ENCODE assay signal across 8 cellular contexts in genomic region chr12:117236456-117237001, GRCh38. TPM values are rescaled to one million over a fixed set of nuclear protein-coding genes. Genes with fewer than 3 reads are reported as not detected.
A peak's percentile ranks its signal among the peaks of the same experiment; 100 is the strongest.
DNase-seq lines count a peak whose midpoint lies in the region; ATAC-seq and TF ChIP-seq lines count a peak whose summit lies in the region.

No MANE protein-coding gene starts in this region.

- WGBS in stomach, 5 donors, result 8 to 13% (median 10%) methylated on average over 12 to 13 of the region's 13 CpGs

- H3K4me3 ChIP-seq in OCI-LY1 (ENCODE audit: low read depth, low read length, poor library complexity, severe bottlenecking), result no peak overlapping the region
- H3K4me3 ChIP-seq in neural progenitor cell, result no peak overlapping the region
- no peak overlapping the region for H3K4me3 ChIP-seq in stomach

- no peak for TF ChIP-seq POLR2A in stomach (IDR thresholded peaks at IDR 0.05)

- H3F3A ChIP-seq in OCI-LY1 (ENCODE audit: insufficient read depth, low read length) (no peaks in the 10 kb centered on the region), neural progenitor cell (ENCODE audit: low read depth) (no peaks in the 10 kb centered on the region)

- no peak for TF ChIP-seq EP300 in stomach (IDR thresholded peaks at IDR 0.05)

- DNase-seq in Caki2 (ENCODE audit: low read depth) (peak; percentile 41), HuH-7 (ENCODE audit: low spot score) (peak; percentile 42), fibroblast of the conjunctiva (ENCODE audit: low read depth) (peak; percentile 24), neural progenitor cell (ENCODE audit: low spot score) (peak; percentile 93), stomach (peak; percentile 85)
- DNase-seq in activated T-cell treated with anti-CD3 and anti-CD28 coated beads, Interleukin-2, amount 50 U/mL, for 4 hours, result peak; percentile 73

- H3K4me1 Mint-ChIP-seq in activated T-cell treated with anti-CD3 and anti-CD28 coated beads, Interleukin-2, amount 50 U/mL, for 4 hours (ENCODE audit: low read depth), result no peaks in the 10 kb centered on the region
- H3K4me1 Mint-ChIP-seq in neural progenitor cell, result peaks cover 5% of the 10 kb centered on the region

- H3K9me3 ChIP-seq in OCI-LY1 (ENCODE audit: low read length) (no peaks in the 10 kb centered on the region), neural progenitor cell (ENCODE audit: low read depth) (no peaks in the 10 kb centered on the region), stomach (no peaks in the 10 kb centered on the region)

- no peaks in the 10 kb centered on the region for H3K9me3 Mint-ChIP-seq in activated T-cell treated with anti-CD3 and anti-CD28 coated beads, Interleukin-2, amount 50 U/mL, for 4 hours
- peaks cover 2% of the 10 kb centered on the region for H3K9me3 Mint-ChIP-seq in neural progenitor cell

- H3K9ac ChIP-seq in OCI-LY1 (ENCODE audit: low read length) (no peak overlapping the region), neural progenitor cell (no peak overlapping the region)

- no peak overlapping the region for H3K27ac Mint-ChIP-seq in neural progenitor cell

- no peak overlapping the region for H3K27ac ChIP-seq in OCI-LY1 (ENCODE audit: low read depth, low read length, poor library complexity, severe bottlenecking)
- no peak overlapping the region for H3K27ac ChIP-seq in neural progenitor cell
- H3K27ac ChIP-seq in stomach, result no peak overlapping the region

- H3K9me2 ChIP-seq in OCI-LY1 (ENCODE audit: low read depth, low read length), result no peaks in the 10 kb centered on the region

- H3K36me3 ChIP-seq in OCI-LY1 (ENCODE audit: insufficient read depth, low read length) (no peaks in the 10 kb centered on the region), neural progenitor cell (no peaks in the 10 kb centered on the region), stomach (no peaks in the 10 kb centered on the region)

- H4K20me1 ChIP-seq in OCI-LY1 (ENCODE audit: insufficient read depth, low read length) (no peaks in the 10 kb centered on the region), neural progenitor cell (ENCODE audit: low read depth) (no peaks in the 10 kb centered on the region)

- no peak overlapping the region for H3K4me2 ChIP-seq in OCI-LY1 (ENCODE audit: low read length)
- peak overlapping the region; percentile 51 for H3K4me2 ChIP-seq in neural progenitor cell

- H3K27me3 ChIP-seq in OCI-LY1 (ENCODE audit: insufficient read depth, low read length) (0 out of 2 replicates have a peak, but pooled peaks cover 5% of the 10 kb centered on the region), neural progenitor cell (no peaks in the 10 kb centered on the region), stomach (peaks cover 0 to 34% (median 13%) of the 10 kb centered on the region in 3 donors)

- H3K36me3 Mint-ChIP-seq in activated T-cell treated with anti-CD3 and anti-CD28 coated beads, Interleukin-2, amount 50 U/mL, for 4 hours (ENCODE audit: insufficient read depth), result no peaks in the 10 kb centered on the region
- no peaks in the 10 kb centered on the region for H3K36me3 Mint-ChIP-seq in neural progenitor cell

- H3K4me1 ChIP-seq in OCI-LY1 (ENCODE audit: insufficient read depth, low read length, severe bottlenecking), result no peaks in the 10 kb centered on the region
- no peaks in the 10 kb centered on the region for H3K4me1 ChIP-seq in neural progenitor cell
- H3K4me1 ChIP-seq in stomach, result peaks cover 0 to 9% (median 0%) of the 10 kb centered on the region in 4 donors

- H3K79me2 ChIP-seq in OCI-LY1 (ENCODE audit: insufficient read depth, low read length) (no peaks in the 10 kb centered on the region), neural progenitor cell (ENCODE audit: low read depth) (no peaks in the 10 kb centered on the region)

- no peak overlapping the region for H3K4me3 Mint-ChIP-seq in activated T-cell treated with anti-CD3 and anti-CD28 coated beads, Interleukin-2, amount 50 U/mL, for 4 hours
- no peak overlapping the region for H3K4me3 Mint-ChIP-seq in neural progenitor cell

- in situ Hi-C loops in Caki2 (cut with HindIII; ENCODE audit: low pct_unique_long_range_greater_than_20kb, low sequenced_read_pairs), result no loop called here

- peak in 1 of 2 donors; percentile 34 for ATAC-seq in activated T-cell treated with anti-CD3 and anti-CD28 coated beads, Interleukin-2, amount 50 U/mL, for 4 hours
- no peak for ATAC-seq in GM21367 (IDR thresholded peaks at IDR 0.05; ENCODE audit: unreplicated experiment)

- H2AFZ ChIP-seq in OCI-LY1 (ENCODE audit: low read length), result no peak overlapping the region
- H2AFZ ChIP-seq in neural progenitor cell (replicated peaks), result peak overlapping the region; percentile 92

- peaks cover 32% of the 10 kb centered on the region for H3K27me3 Mint-ChIP-seq in activated T-cell treated with anti-CD3 and anti-CD28 coated beads, Interleukin-2, amount 50 U/mL, for 4 hours (ENCODE audit: low read depth)
- H3K27me3 Mint-ChIP-seq in neural progenitor cell (ENCODE audit: insufficient read depth, low read depth), result peaks cover 4% of the 10 kb centered on the region

- TF ChIP-seq CTCF in OCI-LY1 (IDR thresholded peaks at IDR 0.05; ENCODE audit: low read length) (peak; percentile 88), neural progenitor cell (IDR thresholded peaks at IDR 0.05) (peak; percentile 98), stomach (IDR thresholded peaks at IDR 0.05) (peak in 4 of 7 experiments; percentile 51 to 72 (median 66))

- intact Hi-C loops in stomach (cut with DNase I; ENCODE audit: low total_unique reads), result no loop called here

RNA-seq across cellular contexts. Expression of gene FBXO21, which starts 46.3 kb away (rescaled TPM):
- 38.1 and 88.8 TPM in 2 replicates for total RNA-seq in Caki2 (2014; rRNA removed; shearing (Covaris generic); ENCODE audit: low replicate concordance)
- total RNA-seq in activated T-cell treated with anti-CD3 and anti-CD28 coated beads, Interleukin-2, amount 50 U/mL, for 4 hours, result 10 to 100 TPM; 33.5 to 38.0 (median 36.3) TPM
- total RNA-seq in neural progenitor cell (ENCODE audit: low replicate concordance) (69.3 and 114 TPM in 2 replicates), stomach (100 to 1,000 TPM in 1 of 5 donors, 10 to 100 TPM in 4; 21.0 to 494 (median 70.4) TPM)
- 10 to 100 TPM in 2 of 3 donors, 1 to 10 TPM in 1; 7.4 to 12.7 (median 11.0) TPM for polyA plus RNA-seq in stomach

Comparison
In these comparisons a context has a peak if more than half of its experiments do, and no peak if none do; other contexts are left out.
1. DNase-seq: peak in every context shown above with its lines; median percentile 93 in neural progenitor cell; 85 in stomach; 73 in activated T-cell treated with anti-CD3 and anti-CD28 coated beads, Interleukin-2, amount 50 U/mL, for 4 hours; 42 in HuH-7; 41 in Caki2; 24 in fibroblast of the conjunctiva.